ENCODE assay signal across 1 cellular context in genomic region chr20:13995841-13996240, GRCh38.
A peak's percentile ranks its signal among the peaks of the same experiment; 100 is the strongest.
TF ChIP-seq lines count a peak whose summit lies in the region.

No MANE protein-coding gene starts in this region.

TF ChIP-seq in HepG2, 621 proteins besides CTCF, POLR2A, EP300 and RAD21 (continued from another document):
- TF ChIP-seq THRA (CRISPR knock-in tag; IDR thresholded peaks at IDR 0.05; ENCODE audit: borderline replicate concordance) = no peak
- TF ChIP-seq MTF2 (CRISPR knock-in tag; IDR thresholded peaks at IDR 0.05; ENCODE audit: borderline replicate concordance) = peak; percentile 62; the same call in 1 of the 2 replicates
- no peak for TF ChIP-seq ZBTB4 (CRISPR knock-in tag; IDR thresholded peaks at IDR 0.05; ENCODE audit: borderline replicate concordance)
- TF ChIP-seq ONECUT2 (CRISPR knock-in tag; IDR thresholded peaks at IDR 0.05) = no peak
- TF ChIP-seq GPN1 (CRISPR knock-in tag; IDR thresholded peaks at IDR 0.05; ENCODE audit: borderline replicate concordance) = no peak
- no peak for TF ChIP-seq ZNF567 (CRISPR knock-in tag; IDR thresholded peaks at IDR 0.05; ENCODE audit: borderline replicate concordance)
